15 cellular contexts compared by ENCODE assay signal in the genomic region with DNA sequence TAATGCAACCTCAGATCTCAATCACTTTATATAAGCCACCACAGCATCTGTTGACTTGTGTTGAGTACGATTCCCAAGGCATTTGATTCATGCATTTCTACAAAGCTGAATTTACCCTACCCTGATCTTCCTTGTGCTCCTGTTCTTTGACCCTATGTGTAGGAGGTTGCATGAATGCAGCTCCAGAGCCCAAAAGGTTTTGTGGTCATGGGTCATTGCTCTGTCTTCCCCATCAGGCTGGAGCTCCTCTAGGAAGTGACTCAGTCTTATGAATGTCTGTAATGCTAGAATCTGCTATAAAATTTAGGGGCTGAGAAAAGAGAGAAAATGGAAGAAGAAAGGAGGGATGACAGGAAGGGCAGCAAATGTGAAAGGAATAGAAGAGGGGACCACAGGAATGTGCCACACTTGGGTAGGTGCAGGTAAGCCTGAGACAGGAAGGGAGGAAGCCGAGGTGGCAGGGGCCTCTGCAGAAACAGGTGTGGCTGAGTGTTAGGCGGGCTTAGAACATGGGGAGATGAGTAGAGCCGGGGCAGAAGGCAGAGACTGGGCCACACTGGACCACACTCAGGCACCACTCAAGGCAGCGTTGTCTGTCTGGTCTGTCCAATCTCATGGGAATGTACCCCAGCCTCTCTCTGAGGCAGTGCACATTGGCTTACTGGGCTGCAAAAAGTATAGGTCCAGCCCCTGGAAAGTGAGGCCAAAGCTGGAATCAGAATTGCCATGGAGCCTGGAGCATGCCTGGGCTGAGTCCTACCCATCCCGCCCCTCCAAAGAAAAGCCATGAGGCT.
"Had no signal": no experiment of that assay in that cellular context is flagged by ENCODE, and none has a peak within 500 bp of the region (broad histone marks: within the 10 kb centered on the region; RNA-seq: fewer than 3 reads in every experiment).

No MANE protein-coding gene starts in this region.

- H3K27me3 ChIP-seq: breast epithelium, uterus had no signal

- H3K36me3 Mint-ChIP-seq: natural killer cell treated with Interleukin-12 subunit alpha and Interleukin-12 subunit beta and Interleukin-15 and Interleukin-18, amount 100 ng/mL, for 72 hours had no signal

- H3K4me1 Mint-ChIP-seq: endodermal cell had no signal

- H3K4me3 ChIP-seq: breast epithelium, lung, mucosa of descending colon, tibial artery, uterus had no signal

- H3K4me3 Mint-ChIP-seq: activated CD4-positive, alpha-beta memory T cell treated with anti-CD3 and anti-CD28 coated beads, Interleukin-2, amount 10 ng/mL, durations not matched to agents 7 days and 5 days; endodermal cell; natural killer cell treated with Interleukin-12 subunit alpha and Interleukin-12 subunit beta and Interleukin-15 and Interleukin-18, amount 100 ng/mL, for 72 hours had no signal

- H3K9me3 Mint-ChIP-seq: endodermal cell; natural killer cell treated with Interleukin-12 subunit alpha and Interleukin-12 subunit beta and Interleukin-15 and Interleukin-18, amount 100 ng/mL, for 72 hours had no signal

- H3K27me3 Mint-ChIP-seq: activated CD4-positive, alpha-beta memory T cell treated with anti-CD3 and anti-CD28 coated beads, Interleukin-2, amount 10 ng/mL, durations not matched to agents 7 days and 5 days had no signal

- ATAC-seq: mucosa of descending colon; natural killer cell treated with Interleukin-12 subunit alpha and Interleukin-12 subunit beta and Interleukin-15 and Interleukin-18, amount 100 ng/mL, for 72 hours had no signal

- DNase-seq: activated CD4-positive, alpha-beta memory T cell treated with anti-CD3 and anti-CD28 coated beads, Interleukin-2, amount 10 ng/mL, durations not matched to agents 7 days and 5 days; activated CD4-positive, alpha-beta T cell treated with anti-CD3 and anti-CD28 coated beads for 1 hour; activated CD8-positive, alpha-beta memory T cell treated with anti-CD3 and anti-CD28 coated beads, Interleukin-2, amount 50 U/mL, for 4 hours; activated naive CD4-positive, alpha-beta T cell treated with anti-CD3 and anti-CD28 coated beads, Interleukin-2, amount 50 U/mL, for 16 hours; anterior cingulate cortex; endodermal cell; hippocampal formation; mucosa of descending colon; SW 1271; T-helper 9 cell; uterus had no signal

- H3K27ac Mint-ChIP-seq: activated CD4-positive, alpha-beta memory T cell treated with anti-CD3 and anti-CD28 coated beads, Interleukin-2, amount 10 ng/mL, durations not matched to agents 7 days and 5 days; endodermal cell; natural killer cell treated with Interleukin-12 subunit alpha and Interleukin-12 subunit beta and Interleukin-15 and Interleukin-18, amount 100 ng/mL, for 72 hours had no signal

- H3K27ac ChIP-seq: breast epithelium, tibial artery, uterus had no signal

- H3K9me3 ChIP-seq: breast epithelium, mucosa of descending colon, tibial artery, uterus had no signal

- H3K36me3 ChIP-seq: breast epithelium, tibial artery, uterus had no signal

- H3K4me1 ChIP-seq: breast epithelium, tibial artery, uterus had no signal
